Comparison of ENCODE assay signal across 9 cellular contexts in genomic region chr16:88264641-88265285, GRCh38.
DNase-seq lines count a peak whose midpoint lies in the region; ATAC-seq, FAIRE-seq and TF ChIP-seq lines count a peak whose summit lies in the region.
"Had no signal": no experiment of that assay in that cellular context is flagged by ENCODE, and none has a peak within 500 bp of the region (broad histone marks: within the 10 kb centered on the region; RNA-seq: fewer than 3 reads in every experiment).

No MANE protein-coding gene starts in this region.

- 29% methylated on average over 30 of the region's 30 CpGs for WGBS in right cardiac atrium

- peak overlapping the region; percentile 80 for H3K9ac ChIP-seq in astrocyte (ENCODE audit: low read length)

- peak overlapping the region; percentile 56 for H2AFZ ChIP-seq in astrocyte (ENCODE audit: low read depth, low read length)

- no peak overlapping the region for H3K4me3 ChIP-seq in astrocyte (ENCODE audit: insufficient read depth, low read depth, low read length)
- H3K4me3 ChIP-seq in right cardiac atrium (ENCODE audit: low read length) = no peak overlapping the region
- no peak overlapping the region for H3K4me3 ChIP-seq in skeletal muscle cell (ENCODE audit: low read depth, low read length)

- H3K4me3 Mint-ChIP-seq in astrocyte (ENCODE audit: unreplicated experiment) = no peak overlapping the region

- H4K20me1 ChIP-seq in astrocyte (ENCODE audit: insufficient read depth, low read length) = no peaks in the 10 kb centered on the region

- no peaks in the 10 kb centered on the region for H3K27me3 ChIP-seq in astrocyte (ENCODE audit: insufficient read depth, low read length)
- no peaks in the 10 kb centered on the region for H3K27me3 ChIP-seq in right cardiac atrium (ENCODE audit: control insufficient read depth, insufficient read depth)

- H3K36me3 Mint-ChIP-seq in astrocyte (ENCODE audit: low read depth, unreplicated experiment) = peaks cover 4% of the 10 kb centered on the region

- peak overlapping the region; percentile 66 for H3K27ac Mint-ChIP-seq in astrocyte (ENCODE audit: unreplicated experiment)

- TF ChIP-seq CTCF in GM13976 (IDR thresholded peaks at IDR 0.05; ENCODE audit: borderline replicate concordance, control extremely low read depth, extremely low read depth, insufficient read depth, missing control alignments) (no peak), astrocyte (IDR thresholded peaks at IDR 0.05; ENCODE audit: insufficient read depth, low read depth, low read length) (no peak)

- H3K9me3 ChIP-seq in astrocyte (ENCODE audit: insufficient read depth, low read depth, low read length) = no peaks in the 10 kb centered on the region
- H3K9me3 ChIP-seq in right cardiac atrium (ENCODE audit: control insufficient read depth, low read length) = no peaks in the 10 kb centered on the region

- H3K27ac ChIP-seq in astrocyte (ENCODE audit: low read depth, low read length) (peak overlapping the region; percentile 85), right cardiac atrium (ENCODE audit: low read length) (no peak overlapping the region)
- H3K27ac ChIP-seq: VCaP had no signal

- H3K9me3 Mint-ChIP-seq in astrocyte (ENCODE audit: unreplicated experiment) = peaks cover 5% of the 10 kb centered on the region

- H3K4me1 ChIP-seq in astrocyte (ENCODE audit: insufficient read depth, low read length) = peaks cover 12% of the 10 kb centered on the region
- H3K4me1 ChIP-seq in right cardiac atrium (ENCODE audit: control insufficient read depth, insufficient read depth, low read length) = peaks cover 1% of the 10 kb centered on the region

- in situ Hi-C loops in GM13976 (cut with MboI; ENCODE audit: low sequenced_read_pairs, unreplicated experiment) = no loop called here
- in situ Hi-C loops in SK-MEL-5 (cut with HindIII; ENCODE audit: low pct_unique_long_range_greater_than_20kb, low sequenced_read_pairs) = no loop called here

- H3K79me2 ChIP-seq in astrocyte (ENCODE audit: insufficient read depth, low read length) = no peaks in the 10 kb centered on the region

- intact Hi-C loops in right cardiac atrium (cut with DNase I) = no loop called here

- DNase-seq in GM13976 (ENCODE audit: low spot score) = peak; percentile 82
- DNase-seq in SK-MEL-5 (ENCODE audit: low read depth, low spot score) = peak; percentile 58
- peak; percentile 85 for DNase-seq in astrocyte (ENCODE audit: low read depth)
- DNase-seq in right cardiac atrium = peak; percentile 97
- DNase-seq in skeletal muscle cell (ENCODE audit: low read depth) = peak; percentile 76
- DNase-seq in NCI-H2029 (lab: John Stamatoyannopoulos, UW) = no peak

- H3K4me2 ChIP-seq in astrocyte (ENCODE audit: low read length) = peak overlapping the region; percentile 75

- peak; percentile 92 for FAIRE-seq in astrocyte (lab: Jason Lieb, UNC)

- H3K4me1 Mint-ChIP-seq in astrocyte (ENCODE audit: low read depth, unreplicated experiment) = peaks cover 11% of the 10 kb centered on the region

- no peaks in the 10 kb centered on the region for H3K36me3 ChIP-seq in astrocyte (ENCODE audit: insufficient read depth, low read length)

- ATAC-seq in HG02970 (IDR thresholded peaks at IDR 0.05; ENCODE audit: low FRiP score, unreplicated experiment) (peak; percentile 57), right cardiac atrium (peak; percentile 92 to 94), GM18873 (IDR thresholded peaks at IDR 0.05; ENCODE audit: low FRiP score, unreplicated experiment) (no peak)

- no peaks in the 10 kb centered on the region for H3K27me3 Mint-ChIP-seq in astrocyte (ENCODE audit: low read depth, unreplicated experiment)
